Comparison of ENCODE assay signal across 3 cellular contexts in the genomic region with DNA sequence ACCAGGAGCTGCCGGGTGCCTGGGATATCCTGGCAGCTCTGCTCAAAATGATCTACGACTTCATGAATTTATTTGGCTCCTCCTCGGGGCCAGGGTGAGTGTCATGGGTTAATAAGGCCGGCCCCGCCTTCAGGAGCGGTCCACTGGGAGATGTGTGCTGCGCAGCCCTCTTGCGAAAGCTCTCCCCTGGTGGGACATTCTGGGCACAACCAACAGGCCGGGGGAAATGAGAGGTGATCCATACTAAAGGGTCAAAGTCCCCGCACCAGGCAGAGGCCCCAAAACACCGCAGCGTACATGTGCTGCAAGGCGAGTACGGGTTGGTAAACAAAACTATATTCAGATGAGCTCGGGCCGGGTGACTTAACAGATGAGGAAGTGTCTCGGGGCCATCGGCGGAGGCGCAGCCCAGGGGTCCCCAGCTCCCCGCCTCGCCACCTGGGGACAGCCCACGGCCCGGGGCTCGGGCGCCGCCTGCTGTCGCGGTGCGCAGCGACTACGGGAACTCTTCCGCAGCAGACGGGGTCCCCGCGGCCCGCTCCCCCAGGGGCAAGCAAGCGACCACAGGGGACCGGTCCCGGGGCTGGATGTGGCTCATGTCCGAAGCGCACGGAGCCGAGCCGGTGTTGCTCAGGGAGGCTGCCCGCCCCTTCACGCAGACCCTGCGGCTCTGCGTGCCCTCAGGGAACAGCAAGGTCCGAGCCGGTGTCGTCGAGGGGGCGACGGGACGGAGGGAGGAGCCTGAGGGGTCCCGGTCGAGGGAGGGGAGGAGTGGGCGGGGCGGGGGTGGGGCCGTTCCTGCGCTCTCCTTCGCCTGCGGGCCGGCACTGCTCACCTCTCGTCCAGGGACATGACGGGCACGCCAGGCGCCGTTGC.
A peak's percentile ranks its signal among the peaks of the same experiment; 100 is the strongest.
TF ChIP-seq lines count a peak whose summit lies in the region.

A gene with protein sequence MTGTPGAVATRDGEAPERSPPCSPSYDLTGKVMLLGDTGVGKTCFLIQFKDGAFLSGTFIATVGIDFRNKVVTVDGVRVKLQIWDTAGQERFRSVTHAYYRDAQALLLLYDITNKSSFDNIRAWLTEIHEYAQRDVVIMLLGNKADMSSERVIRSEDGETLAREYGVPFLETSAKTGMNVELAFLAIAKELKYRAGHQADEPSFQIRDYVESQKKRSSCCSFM (plus strand): TSS at position 834 of the 876 bp plus-strand sequence. CDS start 17 bp downstream, at position 851.

TF ChIP-seq in GM23338, 12 proteins besides CTCF, POLR2A, EP300 and RAD21:
- TF ChIP-seq POLR2AphosphoS5 (IDR thresholded peaks at IDR 0.05; ENCODE audit: low read depth): peak; percentile 64; the same call in 1 of the 2 replicates
- no peak for TF ChIP-seq ZNF114 (CRISPR knock-in tag; IDR thresholded peaks at IDR 0.05)

TF ChIP-seq in K562, 482 proteins besides CTCF, POLR2A, EP300 and RAD21 (continues in another document):
- no peak for TF ChIP-seq MED1 (CRISPR knock-in tag; IDR thresholded peaks at IDR 0.05; ENCODE audit: borderline replicate concordance)
- TF ChIP-seq, protein P1, sequence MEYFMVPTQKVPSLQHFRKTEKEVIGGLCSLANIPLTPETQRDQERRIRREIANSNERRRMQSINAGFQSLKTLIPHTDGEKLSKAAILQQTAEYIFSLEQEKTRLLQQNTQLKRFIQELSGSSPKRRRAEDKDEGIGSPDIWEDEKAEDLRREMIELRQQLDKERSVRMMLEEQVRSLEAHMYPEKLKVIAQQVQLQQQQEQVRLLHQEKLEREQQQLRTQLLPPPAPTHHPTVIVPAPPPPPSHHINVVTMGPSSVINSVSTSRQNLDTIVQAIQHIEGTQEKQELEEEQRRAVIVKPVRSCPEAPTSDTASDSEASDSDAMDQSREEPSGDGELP (CRISPR knock-in tag; IDR thresholded peaks at IDR 0.05; ENCODE audit: borderline replicate concordance): 0 out of 2 replicates have a peak, but pooled peaks have one; percentile 10
- no peak for TF ChIP-seq ZNF79 (CRISPR knock-in tag; IDR thresholded peaks at IDR 0.05; ENCODE audit: low read depth)
- TF ChIP-seq CXXC5 (CRISPR knock-in tag; IDR thresholded peaks at IDR 0.05): 0 out of 2 replicates have a peak, but pooled peaks have one; percentile 21
- TF ChIP-seq, protein P2, sequence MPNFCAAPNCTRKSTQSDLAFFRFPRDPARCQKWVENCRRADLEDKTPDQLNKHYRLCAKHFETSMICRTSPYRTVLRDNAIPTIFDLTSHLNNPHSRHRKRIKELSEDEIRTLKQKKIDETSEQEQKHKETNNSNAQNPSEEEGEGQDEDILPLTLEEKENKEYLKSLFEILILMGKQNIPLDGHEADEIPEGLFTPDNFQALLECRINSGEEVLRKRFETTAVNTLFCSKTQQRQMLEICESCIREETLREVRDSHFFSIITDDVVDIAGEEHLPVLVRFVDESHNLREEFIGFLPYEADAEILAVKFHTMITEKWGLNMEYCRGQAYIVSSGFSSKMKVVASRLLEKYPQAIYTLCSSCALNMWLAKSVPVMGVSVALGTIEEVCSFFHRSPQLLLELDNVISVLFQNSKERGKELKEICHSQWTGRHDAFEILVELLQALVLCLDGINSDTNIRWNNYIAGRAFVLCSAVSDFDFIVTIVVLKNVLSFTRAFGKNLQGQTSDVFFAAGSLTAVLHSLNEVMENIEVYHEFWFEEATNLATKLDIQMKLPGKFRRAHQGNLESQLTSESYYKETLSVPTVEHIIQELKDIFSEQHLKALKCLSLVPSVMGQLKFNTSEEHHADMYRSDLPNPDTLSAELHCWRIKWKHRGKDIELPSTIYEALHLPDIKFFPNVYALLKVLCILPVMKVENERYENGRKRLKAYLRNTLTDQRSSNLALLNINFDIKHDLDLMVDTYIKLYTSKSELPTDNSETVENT (CRISPR knock-in tag; IDR thresholded peaks at IDR 0.05): no peak
- no peak for TF ChIP-seq ZNF239 (CRISPR knock-in tag; IDR thresholded peaks at IDR 0.05)
- TF ChIP-seq, protein P3, sequence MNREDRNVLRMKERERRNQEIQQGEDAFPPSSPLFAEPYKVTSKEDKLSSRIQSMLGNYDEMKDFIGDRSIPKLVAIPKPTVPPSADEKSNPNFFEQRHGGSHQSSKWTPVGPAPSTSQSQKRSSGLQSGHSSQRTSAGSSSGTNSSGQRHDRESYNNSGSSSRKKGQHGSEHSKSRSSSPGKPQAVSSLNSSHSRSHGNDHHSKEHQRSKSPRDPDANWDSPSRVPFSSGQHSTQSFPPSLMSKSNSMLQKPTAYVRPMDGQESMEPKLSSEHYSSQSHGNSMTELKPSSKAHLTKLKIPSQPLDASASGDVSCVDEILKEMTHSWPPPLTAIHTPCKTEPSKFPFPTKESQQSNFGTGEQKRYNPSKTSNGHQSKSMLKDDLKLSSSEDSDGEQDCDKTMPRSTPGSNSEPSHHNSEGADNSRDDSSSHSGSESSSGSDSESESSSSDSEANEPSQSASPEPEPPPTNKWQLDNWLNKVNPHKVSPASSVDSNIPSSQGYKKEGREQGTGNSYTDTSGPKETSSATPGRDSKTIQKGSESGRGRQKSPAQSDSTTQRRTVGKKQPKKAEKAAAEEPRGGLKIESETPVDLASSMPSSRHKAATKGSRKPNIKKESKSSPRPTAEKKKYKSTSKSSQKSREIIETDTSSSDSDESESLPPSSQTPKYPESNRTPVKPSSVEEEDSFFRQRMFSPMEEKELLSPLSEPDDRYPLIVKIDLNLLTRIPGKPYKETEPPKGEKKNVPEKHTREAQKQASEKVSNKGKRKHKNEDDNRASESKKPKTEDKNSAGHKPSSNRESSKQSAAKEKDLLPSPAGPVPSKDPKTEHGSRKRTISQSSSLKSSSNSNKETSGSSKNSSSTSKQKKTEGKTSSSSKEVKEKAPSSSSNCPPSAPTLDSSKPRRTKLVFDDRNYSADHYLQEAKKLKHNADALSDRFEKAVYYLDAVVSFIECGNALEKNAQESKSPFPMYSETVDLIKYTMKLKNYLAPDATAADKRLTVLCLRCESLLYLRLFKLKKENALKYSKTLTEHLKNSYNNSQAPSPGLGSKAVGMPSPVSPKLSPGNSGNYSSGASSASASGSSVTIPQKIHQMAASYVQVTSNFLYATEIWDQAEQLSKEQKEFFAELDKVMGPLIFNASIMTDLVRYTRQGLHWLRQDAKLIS (CRISPR knock-in tag; IDR thresholded peaks at IDR 0.05): no peak
- TF ChIP-seq MAZ (CRISPR knock-in tag; conservative IDR thresholded peaks at IDR 0.05 in 1 of 2, IDR thresholded peaks at IDR 0.05 in 1 of 2): peak in 1 of 2 experiments; percentile 26; a peak in 1 of 4 replicates
- peak; percentile 79 for TF ChIP-seq MEIS2 (IDR thresholded peaks at IDR 0.05; ENCODE audit: partially characterized antibody)
- TF ChIP-seq SMC3 (conservative IDR thresholded peaks at IDR 0.05; ENCODE audit: insufficient read depth, low read depth, low read length): 0 out of 2 replicates have a peak, but pooled peaks have one; percentile 29
- no peak for TF ChIP-seq ZNF274 (IDR thresholded peaks at IDR 0.05; ENCODE audit: borderline replicate concordance, low read depth, low read length)
- TF ChIP-seq RB1 (IDR thresholded peaks at IDR 0.05; ENCODE audit: low read depth): 0 out of 2 replicates have a peak, but pooled peaks have one; percentile 17

TF ChIP-seq in liver, 16 proteins besides CTCF, POLR2A, EP300 and RAD21:
- peak; percentile 94 to 96 for TF ChIP-seq HNF4A (conservative IDR thresholded peaks at IDR 0.05)
- TF ChIP-seq EGR1 (IDR thresholded peaks at IDR 0.05; ENCODE audit: low read depth in 2 of 2): peak in 1 of 2 donors; percentile 52
- TF ChIP-seq, protein P4, sequence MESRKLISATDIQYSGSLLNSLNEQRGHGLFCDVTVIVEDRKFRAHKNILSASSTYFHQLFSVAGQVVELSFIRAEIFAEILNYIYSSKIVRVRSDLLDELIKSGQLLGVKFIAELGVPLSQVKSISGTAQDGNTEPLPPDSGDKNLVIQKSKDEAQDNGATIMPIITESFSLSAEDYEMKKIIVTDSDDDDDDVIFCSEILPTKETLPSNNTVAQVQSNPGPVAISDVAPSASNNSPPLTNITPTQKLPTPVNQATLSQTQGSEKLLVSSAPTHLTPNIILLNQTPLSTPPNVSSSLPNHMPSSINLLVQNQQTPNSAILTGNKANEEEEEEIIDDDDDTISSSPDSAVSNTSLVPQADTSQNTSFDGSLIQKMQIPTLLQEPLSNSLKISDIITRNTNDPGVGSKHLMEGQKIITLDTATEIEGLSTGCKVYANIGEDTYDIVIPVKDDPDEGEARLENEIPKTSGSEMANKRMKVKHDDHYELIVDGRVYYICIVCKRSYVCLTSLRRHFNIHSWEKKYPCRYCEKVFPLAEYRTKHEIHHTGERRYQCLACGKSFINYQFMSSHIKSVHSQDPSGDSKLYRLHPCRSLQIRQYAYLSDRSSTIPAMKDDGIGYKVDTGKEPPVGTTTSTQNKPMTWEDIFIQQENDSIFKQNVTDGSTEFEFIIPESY (IDR thresholded peaks at IDR 0.05): no peak
- TF ChIP-seq, protein P5, sequence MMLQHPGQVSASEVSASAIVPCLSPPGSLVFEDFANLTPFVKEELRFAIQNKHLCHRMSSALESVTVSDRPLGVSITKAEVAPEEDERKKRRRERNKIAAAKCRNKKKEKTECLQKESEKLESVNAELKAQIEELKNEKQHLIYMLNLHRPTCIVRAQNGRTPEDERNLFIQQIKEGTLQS (IDR thresholded peaks at IDR 0.05): no peak
- no peak for TF ChIP-seq FOXA1 (IDR thresholded peaks at IDR 0.05)
- peak; percentile 42 for TF ChIP-seq FOXA2 (IDR thresholded peaks at IDR 0.05)
- peak in 1 of 2 donors; percentile 72 for TF ChIP-seq GABPA (IDR thresholded peaks at IDR 0.05 in 1 of 2, conservative IDR thresholded peaks at IDR 0.05 in 1 of 2)
- no peak for TF ChIP-seq TAF1 (conservative IDR thresholded peaks at IDR 0.05)
- TF ChIP-seq SP1 (IDR thresholded peaks at IDR 0.05): peak; percentile 96
- peak; percentile 84 to 91 for TF ChIP-seq RXRA (IDR thresholded peaks at IDR 0.05)
- TF ChIP-seq, protein P6, sequence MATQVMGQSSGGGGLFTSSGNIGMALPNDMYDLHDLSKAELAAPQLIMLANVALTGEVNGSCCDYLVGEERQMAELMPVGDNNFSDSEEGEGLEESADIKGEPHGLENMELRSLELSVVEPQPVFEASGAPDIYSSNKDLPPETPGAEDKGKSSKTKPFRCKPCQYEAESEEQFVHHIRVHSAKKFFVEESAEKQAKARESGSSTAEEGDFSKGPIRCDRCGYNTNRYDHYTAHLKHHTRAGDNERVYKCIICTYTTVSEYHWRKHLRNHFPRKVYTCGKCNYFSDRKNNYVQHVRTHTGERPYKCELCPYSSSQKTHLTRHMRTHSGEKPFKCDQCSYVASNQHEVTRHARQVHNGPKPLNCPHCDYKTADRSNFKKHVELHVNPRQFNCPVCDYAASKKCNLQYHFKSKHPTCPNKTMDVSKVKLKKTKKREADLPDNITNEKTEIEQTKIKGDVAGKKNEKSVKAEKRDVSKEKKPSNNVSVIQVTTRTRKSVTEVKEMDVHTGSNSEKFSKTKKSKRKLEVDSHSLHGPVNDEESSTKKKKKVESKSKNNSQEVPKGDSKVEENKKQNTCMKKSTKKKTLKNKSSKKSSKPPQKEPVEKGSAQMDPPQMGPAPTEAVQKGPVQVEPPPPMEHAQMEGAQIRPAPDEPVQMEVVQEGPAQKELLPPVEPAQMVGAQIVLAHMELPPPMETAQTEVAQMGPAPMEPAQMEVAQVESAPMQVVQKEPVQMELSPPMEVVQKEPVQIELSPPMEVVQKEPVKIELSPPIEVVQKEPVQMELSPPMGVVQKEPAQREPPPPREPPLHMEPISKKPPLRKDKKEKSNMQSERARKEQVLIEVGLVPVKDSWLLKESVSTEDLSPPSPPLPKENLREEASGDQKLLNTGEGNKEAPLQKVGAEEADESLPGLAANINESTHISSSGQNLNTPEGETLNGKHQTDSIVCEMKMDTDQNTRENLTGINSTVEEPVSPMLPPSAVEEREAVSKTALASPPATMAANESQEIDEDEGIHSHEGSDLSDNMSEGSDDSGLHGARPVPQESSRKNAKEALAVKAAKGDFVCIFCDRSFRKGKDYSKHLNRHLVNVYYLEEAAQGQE (IDR thresholded peaks at IDR 0.05): peak; percentile 81
- TF ChIP-seq, protein P7, sequence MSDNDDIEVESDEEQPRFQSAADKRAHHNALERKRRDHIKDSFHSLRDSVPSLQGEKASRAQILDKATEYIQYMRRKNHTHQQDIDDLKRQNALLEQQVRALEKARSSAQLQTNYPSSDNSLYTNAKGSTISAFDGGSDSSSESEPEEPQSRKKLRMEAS (IDR thresholded peaks at IDR 0.05): no peak
- peak; percentile 97 for TF ChIP-seq HNF4G (IDR thresholded peaks at IDR 0.05)
- no peak for TF ChIP-seq YY1 (IDR thresholded peaks at IDR 0.05)
- no peak for TF ChIP-seq NR2F2 (IDR thresholded peaks at IDR 0.05)
- TF ChIP-seq JUND (IDR thresholded peaks at IDR 0.05): no peak
